In the genomic region with DNA sequence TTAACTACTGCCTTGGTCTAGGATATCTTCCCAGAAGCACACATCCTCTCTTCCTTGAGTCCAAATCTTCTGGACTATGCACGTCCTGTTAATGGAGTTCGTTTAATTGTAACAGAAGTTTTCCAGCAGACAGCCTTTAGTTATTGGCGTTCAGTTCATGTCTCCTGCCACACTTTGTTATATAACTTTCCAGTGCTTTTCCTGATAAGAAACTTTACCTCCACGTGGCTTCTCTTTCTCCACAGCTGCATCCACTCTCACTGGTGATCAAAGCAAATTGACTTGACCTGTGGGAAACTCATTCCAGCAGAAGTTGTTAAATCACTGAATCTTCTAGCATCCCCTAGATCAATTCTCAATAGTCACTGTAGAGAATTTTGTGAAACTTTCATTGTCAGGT, we compare ENCODE assay signal across 16 cellular contexts. TPM values are rescaled to one million over a fixed set of nuclear protein-coding genes. Genes with fewer than 3 reads are reported as not detected.
A peak's percentile ranks its signal among the peaks of the same experiment; 100 is the strongest.
DNase-seq lines count a peak whose midpoint lies in the region; ATAC-seq and TF ChIP-seq lines count a peak whose summit lies in the region.
"Had no signal": no experiment of that assay in that cellular context is flagged by ENCODE, and none has a peak within 500 bp of the region (broad histone marks: within the 10 kb centered on the region; RNA-seq: fewer than 3 reads in every experiment).

No MANE protein-coding gene starts in this region.

- no peaks in the 10 kb centered on the region for H3K36me3 ChIP-seq in Peyer's patch
- peaks cover 0 to 41% (median 0%) of the 10 kb centered on the region in 9 donors for H3K36me3 ChIP-seq in heart right ventricle
- peaks cover 2 to 9% (median 5%) of the 10 kb centered on the region in 5 donors for H3K36me3 ChIP-seq in subcutaneous abdominal adipose tissue (ENCODE audit: control insufficient read depth in 5 of 5, insufficient read depth in 5 of 5, low read length in 5 of 5)
- H3K36me3 ChIP-seq: HAP-1 had no signal

- H3K4me3 Mint-ChIP-seq in mesothelial cell of epicardium: no peak overlapping the region
- H3K4me3 Mint-ChIP-seq in activated naive CD8-positive, alpha-beta T cell treated with anti-CD3 and anti-CD28 coated beads, Interleukin-2, amount 50 U/mL, for 24 hours: no peak overlapping the region
- H3K4me3 Mint-ChIP-seq: CD4-positive, CD25-positive, alpha-beta regulatory T cell; IgD-negative memory B cell had no signal

- H3K27me3 ChIP-seq in Peyer's patch (no peaks in the 10 kb centered on the region), heart right ventricle (no peaks in the 10 kb centered on the region), subcutaneous abdominal adipose tissue (ENCODE audit: control insufficient read depth in 5 of 5, insufficient read depth in 4 of 5, low read length in 5 of 5) (no peaks in the 10 kb centered on the region)

- WGBS in heart right ventricle, 2 donors: 9 to 17% methylated on average over 4 of the region's 4 CpGs

- H3K27me3 Mint-ChIP-seq in mesothelial cell of epicardium (ENCODE audit: low read depth): no peaks in the 10 kb centered on the region
- peaks cover 6% of the 10 kb centered on the region for H3K27me3 Mint-ChIP-seq in activated naive CD8-positive, alpha-beta T cell treated with anti-CD3 and anti-CD28 coated beads, Interleukin-2, amount 50 U/mL, for 24 hours

- DNase-seq in Peyer's patch (no peak), heart right ventricle (no peak), mesothelial cell of epicardium (ENCODE audit: low spot score in 2 of 2, unreplicated experiment in 2 of 2) (no peak)
- DNase-seq in stimulated activated CD4-positive, alpha-beta T cell treated with anti-CD3 and anti-CD28 coated beads, Interleukin-12 subunit alpha, Interleukin-12 subunit beta, amount 100 ng/mL, for 4 hours: no peak
- DNase-seq in activated naive CD8-positive, alpha-beta T cell treated with anti-CD3 and anti-CD28 coated beads, Interleukin-2, amount 50 U/mL, for 24 hours: no peak
- DNase-seq: CD4-positive, CD25-positive, alpha-beta regulatory T cell; DMS79 treated with DMSO at 0.1 percent for 48 hours; NCI-H1105; NCI-H1694 treated with DMSO at 0.1 percent for 48 hours; NCI-H526 treated with DMSO at 0.1 percent for 48 hours; RPMI8226 had no signal

- peaks cover 18% of the 10 kb centered on the region for H3K4me1 Mint-ChIP-seq in mesothelial cell of epicardium
- no peaks in the 10 kb centered on the region for H3K4me1 Mint-ChIP-seq in activated naive CD8-positive, alpha-beta T cell treated with anti-CD3 and anti-CD28 coated beads, Interleukin-2, amount 50 U/mL, for 24 hours
- H3K4me1 Mint-ChIP-seq: CD4-positive, CD25-positive, alpha-beta regulatory T cell; IgD-negative memory B cell had no signal

- no peaks in the 10 kb centered on the region for H3K9me3 ChIP-seq in Peyer's patch
- peaks cover 0 to under 1% (median 0%) of the 10 kb centered on the region in 11 donors for H3K9me3 ChIP-seq in heart right ventricle
- H3K9me3 ChIP-seq in subcutaneous abdominal adipose tissue (ENCODE audit: control insufficient read depth in 5 of 5, low read length in 5 of 5): no peaks in the 10 kb centered on the region
- H3K9me3 ChIP-seq: HAP-1 had no signal

- peak overlapping the region in 1 of 5 donors; percentile 32 for H3K9ac ChIP-seq in subcutaneous abdominal adipose tissue (ENCODE audit: low read length in 5 of 5)

- peak overlapping the region; percentile 62 for H3K27ac Mint-ChIP-seq in mesothelial cell of epicardium
- H3K27ac Mint-ChIP-seq in activated naive CD8-positive, alpha-beta T cell treated with anti-CD3 and anti-CD28 coated beads, Interleukin-2, amount 50 U/mL, for 24 hours: no peak overlapping the region
- H3K27ac Mint-ChIP-seq: CD4-positive, CD25-positive, alpha-beta regulatory T cell; IgD-negative memory B cell had no signal

- H3K4me3 ChIP-seq in Peyer's patch: no peak overlapping the region
- no peak overlapping the region for H3K4me3 ChIP-seq in heart right ventricle
- no peak overlapping the region for H3K4me3 ChIP-seq in subcutaneous abdominal adipose tissue (ENCODE audit: low read depth in 1 of 5, low read length in 5 of 5)
- H3K4me3 ChIP-seq: HAP-1 had no signal

- H3K27ac ChIP-seq in Peyer's patch (peak overlapping the region in 3 of 4 donors; percentile 50 to 67 (median 67)), heart right ventricle (peak overlapping the region in 6 of 10 donors; percentile 10 to 74 (median 20)), subcutaneous abdominal adipose tissue (ENCODE audit: low read depth, low read length) (peak overlapping the region; percentile 28)

- TF ChIP-seq CTCF in Peyer's patch (IDR thresholded peaks at IDR 0.05): no peak
- no peak for TF ChIP-seq CTCF in heart right ventricle (IDR thresholded peaks at IDR 0.05)
- TF ChIP-seq CTCF in mesothelial cell of epicardium (IDR thresholded peaks at IDR 0.05; ENCODE audit: unreplicated experiment): no peak

- no peak for TF ChIP-seq POLR2A in Peyer's patch (IDR thresholded peaks at IDR 0.05)

- ATAC-seq in heart right ventricle (peak in 4 of 8 donors; percentile 21 to 55 (median 40)), GM21423 (IDR thresholded peaks at IDR 0.05; ENCODE audit: unreplicated experiment) (no peak)
- ATAC-seq in activated naive CD8-positive, alpha-beta T cell treated with anti-CD3 and anti-CD28 coated beads, Interleukin-2, amount 50 U/mL, for 24 hours: no peak

- intact Hi-C loops in heart right ventricle (cut with DNase I): no loop called here

- H3K4me1 ChIP-seq in Peyer's patch (peaks cover 0 to 22% (median 2%) of the 10 kb centered on the region in 4 donors), heart right ventricle (peaks cover 0 to 57% (median 50%) of the 10 kb centered on the region in 9 donors), subcutaneous abdominal adipose tissue (ENCODE audit: control insufficient read depth in 5 of 5, insufficient read depth in 5 of 5, low read length in 5 of 5) (peaks cover 2 to 30% (median 22%) of the 10 kb centered on the region in 5 donors)
- H3K4me1 ChIP-seq: HAP-1 had no signal

- peaks cover 24% of the 10 kb centered on the region for H3K36me3 Mint-ChIP-seq in mesothelial cell of epicardium
- no peaks in the 10 kb centered on the region for H3K36me3 Mint-ChIP-seq in activated naive CD8-positive, alpha-beta T cell treated with anti-CD3 and anti-CD28 coated beads, Interleukin-2, amount 50 U/mL, for 24 hours (ENCODE audit: low read depth)
- H3K36me3 Mint-ChIP-seq: CD4-positive, CD25-positive, alpha-beta regulatory T cell; IgD-negative memory B cell had no signal

- H3K9me3 Mint-ChIP-seq in mesothelial cell of epicardium: peaks cover 7% of the 10 kb centered on the region
- no peaks in the 10 kb centered on the region for H3K9me3 Mint-ChIP-seq in activated naive CD8-positive, alpha-beta T cell treated with anti-CD3 and anti-CD28 coated beads, Interleukin-2, amount 50 U/mL, for 24 hours
- H3K9me3 Mint-ChIP-seq: CD4-positive, CD25-positive, alpha-beta regulatory T cell had no signal

RNA-seq across cellular contexts. Expression of gene PTPN21, which starts 19.0 kb away (rescaled TPM):
- total RNA-seq in Peyer's patch: 10 to 100 TPM; 15.7 to 20.8 (median 17.6) TPM
- 10 to 100 TPM; 25.0 to 62.1 (median 39.8) TPM for total RNA-seq in heart right ventricle
- polyA plus RNA-seq in heart right ventricle: 1 to 10 TPM; 5.3 to 9.7 TPM
- 31.3 to 34.0 TPM (median 31.5 TPM) in 3 replicates for total RNA-seq in mesothelial cell of epicardium
- total RNA-seq: CD4-positive, CD25-positive, alpha-beta regulatory T cell; OCI-LY7 had no signal
- polyA plus RNA-seq: CD4-positive, CD25-positive, alpha-beta regulatory T cell; IgD-negative memory B cell had no signal

RNA-seq across cellular contexts. Expression of gene ZC3H14, which starts 27.0 kb away (rescaled TPM):
- 10 to 100 TPM; 62.9 to 93.3 (median 65.9) TPM for total RNA-seq in Peyer's patch
- 10 to 100 TPM; 35.4 to 49.4 (median 38.7) TPM for total RNA-seq in heart right ventricle
- 10 to 100 TPM; 24.5 to 32.4 TPM for polyA plus RNA-seq in heart right ventricle
- total RNA-seq in mesothelial cell of epicardium: 83.5 to 88.6 TPM (median 85.0 TPM) in 3 replicates
